Comparison of ENCODE assay signal across 2 cellular contexts in the genomic region with DNA sequence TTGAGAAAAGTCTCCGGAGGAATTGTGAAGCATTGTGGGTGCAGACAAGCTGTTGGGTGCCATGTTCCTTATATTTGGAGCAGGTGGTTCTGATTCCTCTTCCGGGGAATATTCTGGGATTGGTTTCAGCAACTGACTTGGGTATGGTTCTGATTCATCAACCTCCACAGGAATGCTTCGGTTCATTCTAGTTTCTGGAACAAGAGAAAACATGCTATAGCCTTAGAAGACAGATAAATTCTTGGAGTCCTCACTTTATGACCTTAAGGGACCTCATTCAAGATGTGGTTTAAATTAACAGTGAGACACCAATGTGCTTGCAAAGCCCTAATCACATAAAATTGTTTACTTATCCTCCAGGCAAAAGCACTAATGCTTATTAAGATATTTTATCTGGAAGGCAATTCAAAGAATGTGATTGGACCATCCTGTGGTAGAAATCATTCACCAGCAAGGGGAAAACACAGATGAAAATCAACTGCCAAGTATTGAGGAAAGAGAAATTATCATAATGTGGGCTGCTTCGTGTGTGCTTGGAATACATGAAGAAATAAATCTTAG.
TF ChIP-seq lines count a peak whose summit lies in the region.

No MANE protein-coding gene starts in this region.

TF ChIP-seq in HCT116, 20 proteins besides CTCF, POLR2A, EP300 and RAD21:
- TF ChIP-seq EGR1 (IDR thresholded peaks at IDR 0.05; ENCODE audit: low read depth) (no peak), ZFX (IDR thresholded peaks at IDR 0.05) (no peak), POLR2AphosphoS5 (IDR thresholded peaks at IDR 0.05; ENCODE audit: low read depth, low read length) (no peak), ZBTB33 (IDR thresholded peaks at IDR 0.05; ENCODE audit: extremely low read depth, insufficient replicate concordance, low read length) (no peak), FOSL1 (IDR thresholded peaks at IDR 0.05; ENCODE audit: low read depth) (no peak), SIN3A (IDR thresholded peaks at IDR 0.05; ENCODE audit: low read depth) (no peak), SRF (IDR thresholded peaks at IDR 0.05; ENCODE audit: low read depth) (no peak), JUND (IDR thresholded peaks at IDR 0.05) (no peak), EZH2 (IDR thresholded peaks at IDR 0.05) (no peak), ZNF274 (IDR thresholded peaks at IDR 0.05; ENCODE audit: low read depth, low read length) (no peak), SP1 (IDR thresholded peaks at IDR 0.05; ENCODE audit: low read depth) (no peak), YY1 (IDR thresholded peaks at IDR 0.05; ENCODE audit: extremely low read depth, insufficient replicate concordance, low read depth, low read length) (no peak), ELF1 (IDR thresholded peaks at IDR 0.05; ENCODE audit: borderline replicate concordance, low read depth) (no peak), EZH2phosphoT487 (IDR thresholded peaks at IDR 0.05; ENCODE audit: borderline replicate concordance) (no peak), CBX3 (IDR thresholded peaks at IDR 0.05; ENCODE audit: low read depth) (no peak)

TF ChIP-seq in HepG2, 621 proteins besides CTCF, POLR2A, EP300 and RAD21:
- TF ChIP-seq NFKB2 (CRISPR knock-in tag; IDR thresholded peaks at IDR 0.05; ENCODE audit: borderline replicate concordance) (no peak), NFIC (IDR thresholded peaks at IDR 0.05; ENCODE audit: low read length) (0 out of 2 replicates have a peak, but pooled peaks have one; percentile 13)
